Comparison of ENCODE assay signal across 2 cellular contexts in genomic region chr13:103952183-103952582, GRCh38.
TF ChIP-seq lines count a peak whose summit lies in the region.

No MANE protein-coding gene starts in this region.

TF ChIP-seq in endothelial cell of umbilical vein, 7 proteins besides CTCF, POLR2A, EP300 and RAD21:
- TF ChIP-seq JUN (IDR thresholded peaks at IDR 0.05; ENCODE audit: borderline replicate concordance, insufficient read depth, insufficient read length, low read depth), result peak; percentile 82
- no peak for TF ChIP-seq EZH2 (IDR thresholded peaks at IDR 0.05; ENCODE audit: borderline replicate concordance, low read depth, low read length, severe bottlenecking)
- no peak for TF ChIP-seq MYC (IDR thresholded peaks at IDR 0.05; ENCODE audit: low read depth, low read length)
- TF ChIP-seq, protein P1, sequence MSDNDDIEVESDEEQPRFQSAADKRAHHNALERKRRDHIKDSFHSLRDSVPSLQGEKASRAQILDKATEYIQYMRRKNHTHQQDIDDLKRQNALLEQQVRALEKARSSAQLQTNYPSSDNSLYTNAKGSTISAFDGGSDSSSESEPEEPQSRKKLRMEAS (IDR thresholded peaks at IDR 0.05; ENCODE audit: insufficient read depth, insufficient read length), result no peak
- TF ChIP-seq GATA2 (IDR thresholded peaks at IDR 0.05; ENCODE audit: insufficient read depth, insufficient read length, low read depth, low read length), result peak; percentile 9
- peak; percentile 61 for TF ChIP-seq FOS (IDR thresholded peaks at IDR 0.05; ENCODE audit: borderline replicate concordance, insufficient read depth, low read length)
- TF ChIP-seq POLR2AphosphoS5 (IDR thresholded peaks at IDR 0.05; ENCODE audit: insufficient read depth, low read depth, low read length), result no peak

TF ChIP-seq in SK-N-SH, 30 proteins besides CTCF, POLR2A, EP300 and RAD21:
- TF ChIP-seq, protein P2, sequence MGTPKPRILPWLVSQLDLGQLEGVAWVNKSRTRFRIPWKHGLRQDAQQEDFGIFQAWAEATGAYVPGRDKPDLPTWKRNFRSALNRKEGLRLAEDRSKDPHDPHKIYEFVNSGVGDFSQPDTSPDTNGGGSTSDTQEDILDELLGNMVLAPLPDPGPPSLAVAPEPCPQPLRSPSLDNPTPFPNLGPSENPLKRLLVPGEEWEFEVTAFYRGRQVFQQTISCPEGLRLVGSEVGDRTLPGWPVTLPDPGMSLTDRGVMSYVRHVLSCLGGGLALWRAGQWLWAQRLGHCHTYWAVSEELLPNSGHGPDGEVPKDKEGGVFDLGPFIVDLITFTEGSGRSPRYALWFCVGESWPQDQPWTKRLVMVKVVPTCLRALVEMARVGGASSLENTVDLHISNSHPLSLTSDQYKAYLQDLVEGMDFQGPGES (IDR thresholded peaks at IDR 0.05; ENCODE audit: low read depth, low read length), result no peak
- no peak for TF ChIP-seq GABPA (IDR thresholded peaks at IDR 0.05; ENCODE audit: low read depth)
- TF ChIP-seq MEF2A (IDR thresholded peaks at IDR 0.05; ENCODE audit: borderline replicate concordance, low read depth), result no peak
- TF ChIP-seq ELF1 (IDR thresholded peaks at IDR 0.05), result no peak
- TF ChIP-seq CHD2 (IDR thresholded peaks at IDR 0.05; ENCODE audit: low read length, partially characterized antibody), result no peak
- TF ChIP-seq NFIC (IDR thresholded peaks at IDR 0.05; ENCODE audit: borderline replicate concordance), result no peak
- TF ChIP-seq TCF12 (IDR thresholded peaks at IDR 0.05), result no peak
- no peak for TF ChIP-seq MXI1 (IDR thresholded peaks at IDR 0.05; ENCODE audit: low read depth, low read length)
- no peak for TF ChIP-seq TAF1 (IDR thresholded peaks at IDR 0.05; ENCODE audit: borderline replicate concordance, low read depth, low read length)
- TF ChIP-seq JUND (IDR thresholded peaks at IDR 0.05), result no peak
- no peak for TF ChIP-seq GATA2 (CRISPR knock-in tag; IDR thresholded peaks at IDR 0.05)
- TF ChIP-seq RFX5 (IDR thresholded peaks at IDR 0.05; ENCODE audit: low read length), result no peak
- TF ChIP-seq FOXM1 (IDR thresholded peaks at IDR 0.05; ENCODE audit: low read depth), result no peak
- TF ChIP-seq POLR2AphosphoS5 (IDR thresholded peaks at IDR 0.05; ENCODE audit: low read depth, low read length), result no peak
- no peak for TF ChIP-seq FOSL2 (IDR thresholded peaks at IDR 0.05; ENCODE audit: borderline replicate concordance, low read depth)
- no peak for TF ChIP-seq RXRA (IDR thresholded peaks at IDR 0.05; ENCODE audit: borderline replicate concordance, low read depth)
- TF ChIP-seq TEAD4 (IDR thresholded peaks at IDR 0.05; ENCODE audit: borderline replicate concordance, insufficient read depth), result no peak
- no peak for TF ChIP-seq NRF1 (IDR thresholded peaks at IDR 0.05; ENCODE audit: low read depth, low read length)
- no peak for TF ChIP-seq EZH2phosphoT487 (IDR thresholded peaks at IDR 0.05; ENCODE audit: borderline replicate concordance, low read depth)
- no peak for TF ChIP-seq FOXJ3 (CRISPR knock-in tag; IDR thresholded peaks at IDR 0.05)
